ENCODE assay signal across 8 cellular contexts in genomic region chr19:11092181-11092538, GRCh38. TPM values are rescaled to one million over a fixed set of nuclear protein-coding genes. Genes with fewer than 3 reads are reported as not detected.
DNase-seq lines count a peak whose midpoint lies in the region; ATAC-seq lines count a peak whose summit lies in the region.

No MANE protein-coding gene starts in this region.

- intact Hi-C loops in activated CD4-positive, alpha-beta memory T cell treated with anti-CD3 and anti-CD28 coated beads for 36 hours (cut with micrococcal nuclease) = loop anchor here (5.0 to 10.0 kb wide), 4 partner anchors 65 to 375 kb away; partner anchors contain the start of genes DNM2, SPC24, TIMM29 and YIPF2

- CTCF ChIA-PET in activated CD4-positive, alpha-beta memory T cell treated with anti-CD3 and anti-CD28 coated beads for 36 hours (lab: Charles Lee) = interaction anchor here (2.4 kb wide), 1 partner anchor 34 kb away, joined by 6 read pairs; no protein-coding TSS in a partner anchor

- peaks cover 2% of the 10 kb centered on the region for H3K9me3 Mint-ChIP-seq in activated CD4-positive, alpha-beta memory T cell treated with anti-CD3 and anti-CD28 coated beads for 36 hours

- H3K4me3 ChIP-seq in HUES48 (ENCODE audit: low read depth, low read length) (peak overlapping the region; percentile 91), rectal smooth muscle tissue (ENCODE audit: low read length) (no peak overlapping the region)

- no peak for ATAC-seq in GM18870 (IDR thresholded peaks at IDR 0.05; ENCODE audit: unreplicated experiment)
- no peak for ATAC-seq in HG03354 (IDR thresholded peaks at IDR 0.05; ENCODE audit: poor library complexity, severe bottlenecking, unreplicated experiment)
- no peak for ATAC-seq in HG03457 (IDR thresholded peaks at IDR 0.05; ENCODE audit: unreplicated experiment)

- POLR2A ChIA-PET in activated CD4-positive, alpha-beta memory T cell treated with anti-CD3 and anti-CD28 coated beads for 36 hours (lab: Charles Lee) = interaction anchor here (0.5 to 1.6 kb wide), 2 partner anchors 131 to 253 kb away, joined by 3 to 5 read pairs; partner anchors contain the start of gene SMARCA4

- H3K36me3 Mint-ChIP-seq in activated CD4-positive, alpha-beta memory T cell treated with anti-CD3 and anti-CD28 coated beads for 36 hours = peaks cover 52% of the 10 kb centered on the region

- peaks cover 50% of the 10 kb centered on the region for H3K36me3 ChIP-seq in HUES48 (ENCODE audit: control insufficient read depth, insufficient read depth, low read length)
- H3K36me3 ChIP-seq in rectal smooth muscle tissue (ENCODE audit: control insufficient read depth, insufficient read depth, low read length) = no peaks in the 10 kb centered on the region

- peaks cover 55% of the 10 kb centered on the region for H3K4me1 Mint-ChIP-seq in activated CD4-positive, alpha-beta memory T cell treated with anti-CD3 and anti-CD28 coated beads for 36 hours (ENCODE audit: low read depth)

- H3K27ac ChIP-seq in HUES48 (ENCODE audit: low read depth, low read length) = peak overlapping the region; percentile 99
- H3K27ac ChIP-seq in rectal smooth muscle tissue (ENCODE audit: low read depth, low read length) = peak overlapping the region; percentile 95

- no peak overlapping the region for H3K9ac ChIP-seq in HUES48 (ENCODE audit: low read depth, low read length)
- H3K9ac ChIP-seq in rectal smooth muscle tissue (ENCODE audit: low read length) = no peak overlapping the region

- peak overlapping the region; percentile 98 for H3K27ac Mint-ChIP-seq in activated CD4-positive, alpha-beta memory T cell treated with anti-CD3 and anti-CD28 coated beads for 36 hours

- H3K27me3 Mint-ChIP-seq in activated CD4-positive, alpha-beta memory T cell treated with anti-CD3 and anti-CD28 coated beads for 36 hours = no peaks in the 10 kb centered on the region

- H3K9me3 ChIP-seq in HUES48 (ENCODE audit: control insufficient read depth, insufficient read depth, low read length) = no peaks in the 10 kb centered on the region

- DNase-seq in AML-193 (lab: John Stamatoyannopoulos, UW) (peak; percentile 27 to 32), fibroblast of the conjunctiva (ENCODE audit: low read depth) (peak; percentile 44)
- peak; percentile 63 for DNase-seq in activated CD4-positive, alpha-beta memory T cell treated with anti-CD3 and anti-CD28 coated beads for 36 hours

- H3K4me3 Mint-ChIP-seq in activated CD4-positive, alpha-beta memory T cell treated with anti-CD3 and anti-CD28 coated beads for 36 hours = peak overlapping the region; percentile 95

- H3K27me3 ChIP-seq in HUES48 (ENCODE audit: control insufficient read depth, insufficient read depth, low read length) = no peaks in the 10 kb centered on the region
- H3K27me3 ChIP-seq in rectal smooth muscle tissue (ENCODE audit: control insufficient read depth, insufficient read depth, low read length) = no peaks in the 10 kb centered on the region

- peaks cover 17% of the 10 kb centered on the region for H3K4me1 ChIP-seq in HUES48 (ENCODE audit: control insufficient read depth, insufficient read depth, low read length)
- H3K4me1 ChIP-seq in rectal smooth muscle tissue (ENCODE audit: control insufficient read depth, insufficient read depth, low read length) = peaks cover 11% of the 10 kb centered on the region

RNA-seq across cellular contexts. Expression of gene LDLR, which starts 2.9 kb away (rescaled TPM):
- 10 to 100 TPM; 71.3 to 81.6 TPM for total RNA-seq in activated CD4-positive, alpha-beta memory T cell treated with anti-CD3 and anti-CD28 coated beads for 36 hours
